Comparison of ENCODE assay signal across 17 cellular contexts in the genomic region with DNA sequence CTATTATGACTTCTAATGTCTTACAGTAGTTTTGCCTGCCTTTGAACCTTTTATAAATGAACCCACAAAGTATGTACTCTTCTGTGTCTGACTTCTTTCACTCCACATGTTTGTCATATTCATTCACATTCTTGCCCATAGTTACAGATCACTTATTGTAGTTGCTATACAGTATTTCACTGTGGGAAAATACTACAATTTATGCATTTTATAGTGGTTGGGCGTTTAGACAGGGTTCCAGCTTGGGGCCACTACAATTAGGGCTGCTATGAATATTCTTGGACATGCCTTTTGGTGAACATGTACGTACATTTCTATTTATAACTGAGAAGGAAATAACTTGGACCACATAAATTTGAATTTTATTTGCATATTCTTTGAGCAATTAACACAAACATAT.
"Had no signal": no experiment of that assay in that cellular context is flagged by ENCODE, and none has a peak within 500 bp of the region (broad histone marks: within the 10 kb centered on the region; RNA-seq: fewer than 3 reads in every experiment).

No MANE protein-coding gene starts in this region.

- H3K9me3 Mint-ChIP-seq: activated CD4-positive, alpha-beta T cell treated with anti-CD3 and anti-CD28 coated beads, Interleukin-2, amount 10 ng/mL, durations not matched to agents 24 days and 14 days; activated CD8-positive, alpha-beta T cell treated with anti-CD3 and anti-CD28 coated beads for 36 hours; activated T-cell treated with anti-CD3 and anti-CD28 coated beads, Interleukin-2, amount 50 U/mL, for 24 hours; activated T-helper 2 cell treated with anti-CD3 and anti-CD28 coated beads, Interferon-gamma antibody, Interleukin-2, Interleukin-4, amounts not matched to agents 10 μg/mL and 5 μg/mL and 100 μg/mL, durations not matched to agents 14 hours and 24 hours and 36 hours; stimulated activated effector memory CD8-positive, alpha-beta T cell treated with anti-CD3 and anti-CD28 coated beads, Interleukin-12 subunit alpha, Interleukin-12 subunit beta, amount 100 ng/mL, for 72 hours had no signal

- FAIRE-seq: endothelial cell of umbilical vein had no signal

- H3K36me3 Mint-ChIP-seq: naive thymus-derived CD8-positive, alpha-beta T cell had no signal

- H3K27me3 ChIP-seq: esophagus squamous epithelium, neutrophil, upper lobe of right lung had no signal

- H2AFZ ChIP-seq: parathyroid adenoma had no signal

- H3K4me3 ChIP-seq: esophagus squamous epithelium, upper lobe of right lung had no signal

- H3K9me3 ChIP-seq: esophagus squamous epithelium, neutrophil, upper lobe of right lung had no signal

- H3K79me2 ChIP-seq: parathyroid adenoma had no signal

- H3K27ac Mint-ChIP-seq: activated CD4-positive, alpha-beta T cell treated with anti-CD3 and anti-CD28 coated beads, Interleukin-2, amount 10 ng/mL, durations not matched to agents 24 days and 14 days; activated CD8-positive, alpha-beta T cell treated with anti-CD3 and anti-CD28 coated beads for 36 hours; activated T-cell treated with anti-CD3 and anti-CD28 coated beads, Interleukin-2, amount 50 U/mL, for 24 hours; activated T-helper 2 cell treated with anti-CD3 and anti-CD28 coated beads, Interferon-gamma antibody, Interleukin-2, Interleukin-4, amounts not matched to agents 10 μg/mL and 5 μg/mL and 100 μg/mL, durations not matched to agents 14 hours and 24 hours and 36 hours; stimulated activated effector memory CD8-positive, alpha-beta T cell treated with anti-CD3 and anti-CD28 coated beads, Interleukin-12 subunit alpha, Interleukin-12 subunit beta, amount 100 ng/mL, for 72 hours had no signal

- H3K27me3 Mint-ChIP-seq: activated CD4-positive, alpha-beta T cell treated with anti-CD3 and anti-CD28 coated beads, Interleukin-2, amount 10 ng/mL, durations not matched to agents 24 days and 14 days; activated CD8-positive, alpha-beta T cell treated with anti-CD3 and anti-CD28 coated beads for 36 hours; activated T-cell treated with anti-CD3 and anti-CD28 coated beads, Interleukin-2, amount 50 U/mL, for 24 hours; naive thymus-derived CD8-positive, alpha-beta T cell had no signal

- ATAC-seq: activated CD8-positive, alpha-beta T cell treated with anti-CD3 and anti-CD28 coated beads for 36 hours; naive thymus-derived CD8-positive, alpha-beta T cell; sciatic nerve; stimulated activated effector memory CD8-positive, alpha-beta T cell treated with anti-CD3 and anti-CD28 coated beads, Interleukin-12 subunit alpha, Interleukin-12 subunit beta, amount 100 ng/mL, for 72 hours; upper lobe of right lung had no signal

- H3K27ac ChIP-seq: esophagus squamous epithelium, neutrophil, parathyroid adenoma, upper lobe of right lung had no signal

- H3K4me3 Mint-ChIP-seq: activated CD4-positive, alpha-beta T cell treated with anti-CD3 and anti-CD28 coated beads, Interleukin-2, amount 10 ng/mL, durations not matched to agents 24 days and 14 days; activated CD8-positive, alpha-beta T cell treated with anti-CD3 and anti-CD28 coated beads for 36 hours; activated T-cell treated with anti-CD3 and anti-CD28 coated beads, Interleukin-2, amount 50 U/mL, for 24 hours; naive thymus-derived CD8-positive, alpha-beta T cell; stimulated activated effector memory CD8-positive, alpha-beta T cell treated with anti-CD3 and anti-CD28 coated beads, Interleukin-12 subunit alpha, Interleukin-12 subunit beta, amount 100 ng/mL, for 72 hours had no signal

- H3K36me3 ChIP-seq: esophagus squamous epithelium, neutrophil, upper lobe of right lung had no signal

- H3K9ac ChIP-seq: parathyroid adenoma had no signal

- DNase-seq: activated CD4-positive, alpha-beta T cell treated with anti-CD3 and anti-CD28 coated beads, Interleukin-2, amount 10 ng/mL, durations not matched to agents 24 days and 14 days; activated CD8-positive, alpha-beta T cell treated with anti-CD3 and anti-CD28 coated beads for 36 hours; activated naive CD4-positive, alpha-beta T cell treated with Interleukin-2 at 50 U/mL for 16 hours; activated T-cell treated with anti-CD3 and anti-CD28 coated beads, Interleukin-2, amount 50 U/mL, for 24 hours; cerebellar nuclear complex; effector CD4-positive, alpha-beta T cell; esophagus squamous epithelium; naive thymus-derived CD8-positive, alpha-beta T cell; stimulated activated CD4-positive, alpha-beta T cell treated with anti-CD3 and anti-CD28 coated beads, Interleukin-4, amount 100 ng/mL, for 24 hours; T1000; upper lobe of right lung had no signal
